Comparison of ENCODE assay signal across 20 cellular contexts in genomic region chr10:18202600-18203150, GRCh38.
"Had no signal": no experiment of that assay in that cellular context is flagged by ENCODE, and none has a peak within 500 bp of the region (broad histone marks: within the 10 kb centered on the region; RNA-seq: fewer than 3 reads in every experiment).

No MANE protein-coding gene starts in this region.

- DNase-seq: activated CD4-positive, alpha-beta T cell treated with anti-CD3 and anti-CD28 coated beads, Interleukin-2, amount 50 U/mL, for 4 hours; activated effector memory CD4-positive, alpha-beta T cell treated with anti-CD3 and anti-CD28 coated beads, Interleukin-2, amount 50 U/mL, for 16 hours; activated T-cell treated with anti-CD3 and anti-CD28 coated beads, Interleukin-2, amount 50 U/mL, for 1 hour; caudate nucleus; effector memory CD8-positive, alpha-beta T cell; erythroblast; foreskin melanocyte; heart left ventricle; naive B cell; retina; SJCRH30; stimulated activated CD4-positive, alpha-beta T cell treated with anti-CD3 and anti-CD28 coated beads, Interleukin-4, amount 100 ng/mL, for 4 hours had no signal

- H3K36me3 ChIP-seq: heart left ventricle, SJCRH30 had no signal

- H3K27me3 Mint-ChIP-seq: effector memory CD8-positive, alpha-beta T cell had no signal

- H3K4me3 ChIP-seq: coronary artery, heart left ventricle, SJCRH30, skin epidermis had no signal

- H3K36me3 Mint-ChIP-seq: activated naive CD8-positive, alpha-beta T cell; naive B cell; type B pancreatic cell had no signal

- ATAC-seq: activated CD4-positive, CD25-positive, alpha-beta regulatory T cell treated with anti-CD3 and anti-CD28 coated beads, Interleukin-2, amount 50 U/mL, for 24 hours; effector memory CD8-positive, alpha-beta T cell; heart left ventricle had no signal

- H3K27me3 ChIP-seq: heart left ventricle, SJCRH30 had no signal

- H3K4me3 Mint-ChIP-seq: activated naive CD8-positive, alpha-beta T cell; effector memory CD8-positive, alpha-beta T cell; naive B cell; T-helper 2 cell treated with Interferon-gamma antibody and Interleukin-4, amounts not matched to agents 5 μg/mL and 100 μg/mL, for 36 hours; type B pancreatic cell had no signal

- H3K4me1 Mint-ChIP-seq: naive B cell had no signal

- H3K9me3 ChIP-seq: heart left ventricle, SJCRH30 had no signal

- H3K27ac ChIP-seq: parathyroid adenoma, SJCRH30, skin epidermis had no signal

- FAIRE-seq: astrocyte had no signal

- H3K27ac Mint-ChIP-seq: activated naive CD8-positive, alpha-beta T cell; effector memory CD8-positive, alpha-beta T cell; naive B cell; T-helper 2 cell treated with Interferon-gamma antibody and Interleukin-4, amounts not matched to agents 5 μg/mL and 100 μg/mL, for 36 hours; type B pancreatic cell had no signal

- H3K4me1 ChIP-seq: parathyroid adenoma, SJCRH30 had no signal

- H3K9ac ChIP-seq: parathyroid adenoma had no signal
